1 cellular context compared by ENCODE assay signal in the genomic region with DNA sequence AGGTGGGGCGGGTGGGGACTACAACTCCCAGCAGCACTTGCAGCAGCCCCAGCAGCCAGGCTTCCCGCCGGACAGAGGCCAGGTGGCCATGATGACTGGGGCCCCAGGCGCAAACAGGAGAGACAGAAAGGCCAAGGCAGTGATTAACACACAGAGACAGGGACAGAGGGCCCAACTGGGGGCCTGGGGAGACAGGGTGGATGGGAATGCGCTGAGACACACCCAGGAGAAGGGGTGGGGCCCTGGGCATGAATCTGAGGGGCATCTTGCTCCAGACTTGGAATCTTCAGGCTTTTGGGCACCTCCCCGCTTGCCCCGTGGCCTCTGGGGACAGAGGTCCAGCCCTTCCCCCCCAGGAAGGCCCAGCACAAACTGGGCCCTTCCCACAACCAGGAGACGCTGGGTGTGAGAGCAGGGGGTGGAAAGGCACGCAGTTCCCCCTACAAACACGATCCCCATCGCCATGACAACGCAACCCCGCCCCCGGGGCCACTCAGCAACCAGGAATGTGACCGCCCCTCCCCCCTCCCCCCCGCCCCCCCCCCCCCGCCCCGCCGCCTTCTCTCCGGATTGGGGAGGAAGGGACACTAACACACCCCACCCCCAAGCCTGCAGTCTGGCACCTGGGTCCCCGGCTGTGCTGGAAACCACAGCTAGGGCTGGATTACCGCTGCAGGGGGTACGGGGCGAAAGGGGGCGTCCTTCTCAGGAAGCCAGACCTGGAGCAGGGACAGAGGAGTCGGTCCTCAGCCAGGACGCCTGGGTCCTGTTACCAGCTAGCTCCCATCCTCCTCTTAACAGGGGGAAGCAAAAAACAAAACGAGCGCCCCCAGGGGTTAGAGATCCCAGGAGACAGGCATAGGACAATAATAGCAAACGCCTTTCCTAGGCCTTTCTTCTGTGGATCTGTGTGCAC.
TF ChIP-seq lines count a peak whose summit lies in the region.

No MANE protein-coding gene starts in this region.

TF ChIP-seq in HepG2, 621 proteins besides CTCF, POLR2A, EP300 and RAD21 (continued from another document and continues in another):
- TF ChIP-seq, protein P1, sequence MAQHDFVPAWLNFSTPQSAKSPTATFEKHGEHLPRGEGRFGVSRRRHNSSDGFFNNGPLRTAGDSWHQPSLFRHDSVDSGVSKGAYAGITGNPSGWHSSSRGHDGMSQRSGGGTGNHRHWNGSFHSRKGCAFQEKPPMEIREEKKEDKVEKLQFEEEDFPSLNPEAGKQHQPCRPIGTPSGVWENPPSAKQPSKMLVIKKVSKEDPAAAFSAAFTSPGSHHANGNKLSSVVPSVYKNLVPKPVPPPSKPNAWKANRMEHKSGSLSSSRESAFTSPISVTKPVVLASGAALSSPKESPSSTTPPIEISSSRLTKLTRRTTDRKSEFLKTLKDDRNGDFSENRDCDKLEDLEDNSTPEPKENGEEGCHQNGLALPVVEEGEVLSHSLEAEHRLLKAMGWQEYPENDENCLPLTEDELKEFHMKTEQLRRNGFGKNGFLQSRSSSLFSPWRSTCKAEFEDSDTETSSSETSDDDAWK (CRISPR knock-in tag; IDR thresholded peaks at IDR 0.05) = no peak
- TF ChIP-seq CCDC6 (CRISPR knock-in tag; IDR thresholded peaks at IDR 0.05) (0 out of 2 replicates have a peak, but pooled peaks have one; percentile 16), NR2C2 (CRISPR knock-in tag; IDR thresholded peaks at IDR 0.05; ENCODE audit: borderline replicate concordance) (no peak), ZNF788 (CRISPR knock-in tag; IDR thresholded peaks at IDR 0.05; ENCODE audit: borderline replicate concordance) (no peak), ZNF30 (CRISPR knock-in tag; IDR thresholded peaks at IDR 0.05) (no peak), ZNF782 (CRISPR knock-in tag; IDR thresholded peaks at IDR 0.05; ENCODE audit: borderline replicate concordance) (peak; percentile 14; the same call in 1 of the 2 replicates), ZNF724P (CRISPR knock-in tag; IDR thresholded peaks at IDR 0.05; ENCODE audit: borderline replicate concordance) (no peak), ZNF703 (CRISPR knock-in tag; IDR thresholded peaks at IDR 0.05; ENCODE audit: borderline replicate concordance) (no peak), FIP1L1 (IDR thresholded peaks at IDR 0.05; ENCODE audit: borderline replicate concordance, insufficient read depth, low read depth, low read length) (no peak), PCBP2 (optimal IDR thresholded peaks at IDR 0.05; ENCODE audit: low read depth, low read length, poor library complexity, severe bottlenecking) (no peak), HMG20A (CRISPR knock-in tag; IDR thresholded peaks at IDR 0.05; ENCODE audit: borderline replicate concordance) (no peak), ZFP37 (CRISPR knock-in tag; IDR thresholded peaks at IDR 0.05; ENCODE audit: borderline replicate concordance) (no peak), HOXA5 (CRISPR knock-in tag; IDR thresholded peaks at IDR 0.05) (0 out of 2 replicates have a peak, but pooled peaks have one; percentile 16), KDM3A (CRISPR knock-in tag; IDR thresholded peaks at IDR 0.05; ENCODE audit: low read depth) (no peak), YEATS4 (CRISPR knock-in tag; IDR thresholded peaks at IDR 0.05; ENCODE audit: borderline replicate concordance) (peak; percentile 74; the same call in 1 of the 2 replicates), ZNF850 (CRISPR knock-in tag; conservative IDR thresholded peaks at IDR 0.05) (no peak), TSC22D2 (CRISPR knock-in tag; IDR thresholded peaks at IDR 0.05; ENCODE audit: borderline replicate concordance) (no peak), CREM (IDR thresholded peaks at IDR 0.05) (peak; percentile 84), CREM (CRISPR knock-in tag; IDR thresholded peaks at IDR 0.05) (no peak), XRCC5 (optimal IDR thresholded peaks at IDR 0.05; ENCODE audit: low read length) (peak; percentile 30), TBX2 (CRISPR knock-in tag; IDR thresholded peaks at IDR 0.05; ENCODE audit: borderline replicate concordance) (peak; percentile 21; the same call in 1 of the 2 replicates), EEA1 (CRISPR knock-in tag; IDR thresholded peaks at IDR 0.05; ENCODE audit: borderline replicate concordance) (no peak), PRMT3 (CRISPR knock-in tag; IDR thresholded peaks at IDR 0.05; ENCODE audit: borderline replicate concordance, low read depth) (no peak), ZNF234 (CRISPR knock-in tag; conservative IDR thresholded peaks at IDR 0.05) (no peak), ELF3 (CRISPR knock-in tag; IDR thresholded peaks at IDR 0.05) (peak; percentile 34; the same call in 1 of the 2 replicates), ZZZ3 (CRISPR knock-in tag; IDR thresholded peaks at IDR 0.05; ENCODE audit: borderline replicate concordance) (no peak), CREB1 (IDR thresholded peaks at IDR 0.05) (no peak), CREB1 (CRISPR knock-in tag; IDR thresholded peaks at IDR 0.05) (no peak), ZNF121 (CRISPR knock-in tag; IDR thresholded peaks at IDR 0.05) (peak; percentile 66; the same call in 1 of the 2 replicates), ZNF839 (CRISPR knock-in tag; IDR thresholded peaks at IDR 0.05; ENCODE audit: borderline replicate concordance) (0 out of 2 replicates have a peak, but pooled peaks have one; percentile 50), ZNF484 (CRISPR knock-in tag; IDR thresholded peaks at IDR 0.05; ENCODE audit: borderline replicate concordance, low read depth) (no peak), HMG20B (CRISPR knock-in tag; conservative IDR thresholded peaks at IDR 0.05) (peak; percentile 24; the same call in 1 of the 2 replicates), ATF7 (IDR thresholded peaks at IDR 0.05) (no peak), ATF7 (CRISPR knock-in tag; IDR thresholded peaks at IDR 0.05) (no peak), AGO2 (optimal IDR thresholded peaks at IDR 0.05; ENCODE audit: low read depth, low read length) (peak; percentile 83), DPF2 (CRISPR knock-in tag; IDR thresholded peaks at IDR 0.05; ENCODE audit: borderline replicate concordance, low read depth) (no peak), SP5 (CRISPR knock-in tag; IDR thresholded peaks at IDR 0.05; ENCODE audit: borderline replicate concordance, low read depth) (peak; percentile 35; the same call in 1 of the 2 replicates), RFX3 (CRISPR knock-in tag; IDR thresholded peaks at IDR 0.05) (peak; percentile 82), DR1 (CRISPR knock-in tag; IDR thresholded peaks at IDR 0.05) (no peak)
- TF ChIP-seq, protein P2, sequence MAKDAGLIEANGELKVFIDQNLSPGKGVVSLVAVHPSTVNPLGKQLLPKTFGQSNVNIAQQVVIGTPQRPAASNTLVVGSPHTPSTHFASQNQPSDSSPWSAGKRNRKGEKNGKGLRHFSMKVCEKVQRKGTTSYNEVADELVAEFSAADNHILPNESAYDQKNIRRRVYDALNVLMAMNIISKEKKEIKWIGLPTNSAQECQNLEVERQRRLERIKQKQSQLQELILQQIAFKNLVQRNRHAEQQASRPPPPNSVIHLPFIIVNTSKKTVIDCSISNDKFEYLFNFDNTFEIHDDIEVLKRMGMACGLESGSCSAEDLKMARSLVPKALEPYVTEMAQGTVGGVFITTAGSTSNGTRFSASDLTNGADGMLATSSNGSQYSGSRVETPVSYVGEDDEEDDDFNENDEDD (CRISPR knock-in tag; IDR thresholded peaks at IDR 0.05; ENCODE audit: borderline replicate concordance) = peak; percentile 75; the same call in 1 of the 2 replicates
- TF ChIP-seq, protein P3, sequence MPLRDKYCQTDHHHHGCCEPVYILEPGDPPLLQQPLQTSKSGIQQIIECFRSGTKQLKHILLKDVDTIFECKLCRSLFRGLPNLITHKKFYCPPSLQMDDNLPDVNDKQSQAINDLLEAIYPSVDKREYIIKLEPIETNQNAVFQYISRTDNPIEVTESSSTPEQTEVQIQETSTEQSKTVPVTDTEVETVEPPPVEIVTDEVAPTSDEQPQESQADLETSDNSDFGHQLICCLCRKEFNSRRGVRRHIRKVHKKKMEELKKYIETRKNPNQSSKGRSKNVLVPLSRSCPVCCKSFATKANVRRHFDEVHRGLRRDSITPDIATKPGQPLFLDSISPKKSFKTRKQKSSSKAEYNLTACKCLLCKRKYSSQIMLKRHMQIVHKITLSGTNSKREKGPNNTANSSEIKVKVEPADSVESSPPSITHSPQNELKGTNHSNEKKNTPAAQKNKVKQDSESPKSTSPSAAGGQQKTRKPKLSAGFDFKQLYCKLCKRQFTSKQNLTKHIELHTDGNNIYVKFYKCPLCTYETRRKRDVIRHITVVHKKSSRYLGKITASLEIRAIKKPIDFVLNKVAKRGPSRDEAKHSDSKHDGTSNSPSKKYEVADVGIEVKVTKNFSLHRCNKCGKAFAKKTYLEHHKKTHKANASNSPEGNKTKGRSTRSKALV (CRISPR knock-in tag; IDR thresholded peaks at IDR 0.05) = no peak
- TF ChIP-seq, protein P4, sequence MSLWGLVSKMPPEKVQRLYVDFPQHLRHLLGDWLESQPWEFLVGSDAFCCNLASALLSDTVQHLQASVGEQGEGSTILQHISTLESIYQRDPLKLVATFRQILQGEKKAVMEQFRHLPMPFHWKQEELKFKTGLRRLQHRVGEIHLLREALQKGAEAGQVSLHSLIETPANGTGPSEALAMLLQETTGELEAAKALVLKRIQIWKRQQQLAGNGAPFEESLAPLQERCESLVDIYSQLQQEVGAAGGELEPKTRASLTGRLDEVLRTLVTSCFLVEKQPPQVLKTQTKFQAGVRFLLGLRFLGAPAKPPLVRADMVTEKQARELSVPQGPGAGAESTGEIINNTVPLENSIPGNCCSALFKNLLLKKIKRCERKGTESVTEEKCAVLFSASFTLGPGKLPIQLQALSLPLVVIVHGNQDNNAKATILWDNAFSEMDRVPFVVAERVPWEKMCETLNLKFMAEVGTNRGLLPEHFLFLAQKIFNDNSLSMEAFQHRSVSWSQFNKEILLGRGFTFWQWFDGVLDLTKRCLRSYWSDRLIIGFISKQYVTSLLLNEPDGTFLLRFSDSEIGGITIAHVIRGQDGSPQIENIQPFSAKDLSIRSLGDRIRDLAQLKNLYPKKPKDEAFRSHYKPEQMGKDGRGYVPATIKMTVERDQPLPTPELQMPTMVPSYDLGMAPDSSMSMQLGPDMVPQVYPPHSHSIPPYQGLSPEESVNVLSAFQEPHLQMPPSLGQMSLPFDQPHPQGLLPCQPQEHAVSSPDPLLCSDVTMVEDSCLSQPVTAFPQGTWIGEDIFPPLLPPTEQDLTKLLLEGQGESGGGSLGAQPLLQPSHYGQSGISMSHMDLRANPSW (CRISPR knock-in tag; IDR thresholded peaks at IDR 0.05; ENCODE audit: borderline replicate concordance) = no peak; the same call in 1 of the 2 replicates
- TF ChIP-seq, protein P5, sequence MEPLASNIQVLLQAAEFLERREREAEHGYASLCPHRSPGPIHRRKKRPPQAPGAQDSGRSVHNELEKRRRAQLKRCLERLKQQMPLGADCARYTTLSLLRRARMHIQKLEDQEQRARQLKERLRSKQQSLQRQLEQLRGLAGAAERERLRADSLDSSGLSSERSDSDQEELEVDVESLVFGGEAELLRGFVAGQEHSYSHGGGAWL (CRISPR knock-in tag; IDR thresholded peaks at IDR 0.05) = no peak; the same call in 1 of the 2 replicates
- TF ChIP-seq, protein P6, sequence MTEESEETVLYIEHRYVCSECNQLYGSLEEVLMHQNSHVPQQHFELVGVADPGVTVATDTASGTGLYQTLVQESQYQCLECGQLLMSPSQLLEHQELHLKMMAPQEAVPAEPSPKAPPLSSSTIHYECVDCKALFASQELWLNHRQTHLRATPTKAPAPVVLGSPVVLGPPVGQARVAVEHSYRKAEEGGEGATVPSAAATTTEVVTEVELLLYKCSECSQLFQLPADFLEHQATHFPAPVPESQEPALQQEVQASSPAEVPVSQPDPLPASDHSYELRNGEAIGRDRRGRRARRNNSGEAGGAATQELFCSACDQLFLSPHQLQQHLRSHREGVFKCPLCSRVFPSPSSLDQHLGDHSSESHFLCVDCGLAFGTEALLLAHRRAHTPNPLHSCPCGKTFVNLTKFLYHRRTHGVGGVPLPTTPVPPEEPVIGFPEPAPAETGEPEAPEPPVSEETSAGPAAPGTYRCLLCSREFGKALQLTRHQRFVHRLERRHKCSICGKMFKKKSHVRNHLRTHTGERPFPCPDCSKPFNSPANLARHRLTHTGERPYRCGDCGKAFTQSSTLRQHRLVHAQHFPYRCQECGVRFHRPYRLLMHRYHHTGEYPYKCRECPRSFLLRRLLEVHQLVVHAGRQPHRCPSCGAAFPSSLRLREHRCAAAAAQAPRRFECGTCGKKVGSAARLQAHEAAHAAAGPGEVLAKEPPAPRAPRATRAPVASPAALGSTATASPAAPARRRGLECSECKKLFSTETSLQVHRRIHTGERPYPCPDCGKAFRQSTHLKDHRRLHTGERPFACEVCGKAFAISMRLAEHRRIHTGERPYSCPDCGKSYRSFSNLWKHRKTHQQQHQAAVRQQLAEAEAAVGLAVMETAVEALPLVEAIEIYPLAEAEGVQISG (CRISPR knock-in tag; IDR thresholded peaks at IDR 0.05) = peak; percentile 68; the same call in 1 of the 2 replicates
- TF ChIP-seq, protein P7, sequence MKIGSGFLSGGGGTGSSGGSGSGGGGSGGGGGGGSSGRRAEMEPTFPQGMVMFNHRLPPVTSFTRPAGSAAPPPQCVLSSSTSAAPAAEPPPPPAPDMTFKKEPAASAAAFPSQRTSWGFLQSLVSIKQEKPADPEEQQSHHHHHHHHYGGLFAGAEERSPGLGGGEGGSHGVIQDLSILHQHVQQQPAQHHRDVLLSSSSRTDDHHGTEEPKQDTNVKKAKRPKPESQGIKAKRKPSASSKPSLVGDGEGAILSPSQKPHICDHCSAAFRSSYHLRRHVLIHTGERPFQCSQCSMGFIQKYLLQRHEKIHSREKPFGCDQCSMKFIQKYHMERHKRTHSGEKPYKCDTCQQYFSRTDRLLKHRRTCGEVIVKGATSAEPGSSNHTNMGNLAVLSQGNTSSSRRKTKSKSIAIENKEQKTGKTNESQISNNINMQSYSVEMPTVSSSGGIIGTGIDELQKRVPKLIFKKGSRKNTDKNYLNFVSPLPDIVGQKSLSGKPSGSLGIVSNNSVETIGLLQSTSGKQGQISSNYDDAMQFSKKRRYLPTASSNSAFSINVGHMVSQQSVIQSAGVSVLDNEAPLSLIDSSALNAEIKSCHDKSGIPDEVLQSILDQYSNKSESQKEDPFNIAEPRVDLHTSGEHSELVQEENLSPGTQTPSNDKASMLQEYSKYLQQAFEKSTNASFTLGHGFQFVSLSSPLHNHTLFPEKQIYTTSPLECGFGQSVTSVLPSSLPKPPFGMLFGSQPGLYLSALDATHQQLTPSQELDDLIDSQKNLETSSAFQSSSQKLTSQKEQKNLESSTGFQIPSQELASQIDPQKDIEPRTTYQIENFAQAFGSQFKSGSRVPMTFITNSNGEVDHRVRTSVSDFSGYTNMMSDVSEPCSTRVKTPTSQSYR (CRISPR knock-in tag; IDR thresholded peaks at IDR 0.05; ENCODE audit: borderline replicate concordance) = peak; percentile 70; the same call in 1 of the 2 replicates
- TF ChIP-seq, protein P8, sequence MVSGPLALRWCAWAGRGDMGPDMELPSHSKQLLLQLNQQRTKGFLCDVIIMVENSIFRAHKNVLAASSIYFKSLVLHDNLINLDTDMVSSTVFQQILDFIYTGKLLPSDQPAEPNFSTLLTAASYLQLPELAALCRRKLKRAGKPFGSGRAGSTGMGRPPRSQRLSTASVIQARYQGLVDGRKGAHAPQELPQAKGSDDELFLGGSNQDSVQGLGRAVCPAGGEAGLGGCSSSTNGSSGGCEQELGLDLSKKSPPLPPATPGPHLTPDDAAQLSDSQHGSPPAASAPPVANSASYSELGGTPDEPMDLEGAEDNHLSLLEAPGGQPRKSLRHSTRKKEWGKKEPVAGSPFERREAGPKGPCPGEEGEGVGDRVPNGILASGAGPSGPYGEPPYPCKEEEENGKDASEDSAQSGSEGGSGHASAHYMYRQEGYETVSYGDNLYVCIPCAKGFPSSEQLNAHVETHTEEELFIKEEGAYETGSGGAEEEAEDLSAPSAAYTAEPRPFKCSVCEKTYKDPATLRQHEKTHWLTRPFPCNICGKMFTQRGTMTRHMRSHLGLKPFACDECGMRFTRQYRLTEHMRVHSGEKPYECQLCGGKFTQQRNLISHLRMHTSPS (CRISPR knock-in tag; IDR thresholded peaks at IDR 0.05; ENCODE audit: low read depth) = peak; percentile 25; the same call in 1 of the 2 replicates
